Comparison of ENCODE assay signal across 8 cellular contexts in genomic region chr3:150303776-150304175, GRCh38.
DNase-seq lines count a peak whose midpoint lies in the region; TF ChIP-seq lines count a peak whose summit lies in the region.
"Had no signal": no experiment of that assay in that cellular context is flagged by ENCODE, and none has a peak within 500 bp of the region (broad histone marks: within the 10 kb centered on the region; RNA-seq: fewer than 3 reads in every experiment).

No MANE protein-coding gene starts in this region.

- H3K4me3 Mint-ChIP-seq in HFFc6 (no peak overlapping the region), mesothelial cell of epicardium (no peak overlapping the region)

- H3K36me3 Mint-ChIP-seq in HFFc6 (ENCODE audit: low read depth) (peaks cover 46% of the 10 kb centered on the region), mesothelial cell of epicardium (no peaks in the 10 kb centered on the region)

- TF ChIP-seq CTCF in GM12873 (IDR thresholded peaks at IDR 0.05; ENCODE audit: insufficient read depth, low read depth, low read length, missing control alignments) (peak; percentile 49), HFFc6 (IDR thresholded peaks at IDR 0.05) (peak; percentile 33), VCaP (conservative IDR thresholded peaks at IDR 0.05) (0 out of 2 replicates have a peak, but pooled peaks have one; percentile 19), mesothelial cell of epicardium (IDR thresholded peaks at IDR 0.05; ENCODE audit: unreplicated experiment) (peak; percentile 16)

- H3K27me3 Mint-ChIP-seq in HFFc6 (ENCODE audit: insufficient read depth): no peaks in the 10 kb centered on the region
- H3K27me3 Mint-ChIP-seq in mesothelial cell of epicardium (ENCODE audit: low read depth): no peaks in the 10 kb centered on the region

- no peak overlapping the region for H3K27ac ChIP-seq in VCaP
- H3K27ac ChIP-seq: prostate gland had no signal

- H3K4me1 Mint-ChIP-seq in HFFc6 (ENCODE audit: low read depth) (peaks cover 74% of the 10 kb centered on the region), mesothelial cell of epicardium (peaks cover 34% of the 10 kb centered on the region)

- H3K27ac Mint-ChIP-seq in HFFc6 (no peak overlapping the region), mesothelial cell of epicardium (no peak overlapping the region)

- H3K9me3 Mint-ChIP-seq in HFFc6 (peaks cover 26% of the 10 kb centered on the region), mesothelial cell of epicardium (peaks cover 6% of the 10 kb centered on the region)

- DNase-seq in HFFc6 (no peak), mesothelial cell of epicardium (ENCODE audit: low spot score in 2 of 2, unreplicated experiment in 2 of 2) (no peak), T-helper 1 cell (no peak), SHP77 treated with DMSO at 0.1 percent for 48 hours (lab: John Stamatoyannopoulos, UW) (no peak), AG08395 (ENCODE audit: low spot score) (no peak)
